27 cellular contexts compared by ENCODE assay signal in the genomic region with DNA sequence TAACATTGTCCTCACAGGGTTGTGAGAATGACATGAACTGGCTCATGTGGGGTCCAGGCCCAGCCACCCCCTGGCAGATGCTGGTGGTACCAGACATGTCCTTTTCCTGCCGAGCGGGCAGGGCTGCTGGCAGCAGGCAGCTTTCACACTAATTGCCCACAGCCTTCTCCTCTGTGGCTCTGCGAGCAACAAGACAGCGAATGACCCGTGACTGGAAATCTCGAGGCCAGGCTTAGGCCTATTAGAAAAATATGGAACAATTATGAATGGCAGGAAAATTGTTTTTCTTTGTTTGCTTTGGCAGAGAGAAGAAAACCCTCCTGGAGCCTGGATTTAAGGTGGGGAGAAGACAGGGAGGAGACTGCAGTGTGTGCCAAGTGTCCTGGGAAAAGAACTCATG.
DNase-seq lines count a peak whose midpoint lies in the region; ATAC-seq, FAIRE-seq and TF ChIP-seq lines count a peak whose summit lies in the region.
"Had no signal": no experiment of that assay in that cellular context is flagged by ENCODE, and none has a peak within 500 bp of the region (broad histone marks: within the 10 kb centered on the region; RNA-seq: fewer than 3 reads in every experiment).

No MANE protein-coding gene starts in this region.

- H3K4me2 ChIP-seq in endothelial cell of umbilical vein (ENCODE audit: insufficient read depth, low read length) = no peak overlapping the region

- H2AFZ ChIP-seq in endothelial cell of umbilical vein (ENCODE audit: low read depth, low read length) = no peak overlapping the region
- H2AFZ ChIP-seq: parathyroid adenoma had no signal

- no peak overlapping the region for H3K4me3 ChIP-seq in breast epithelium
- H3K4me3 ChIP-seq in endothelial cell of umbilical vein (replicated peaks in 1 of 3; ENCODE audit: insufficient read depth in 1 of 3, low read depth in 1 of 3, low read length in 3 of 3) = no peak overlapping the region
- H3K4me3 ChIP-seq in upper lobe of right lung = no peak overlapping the region
- H3K4me3 ChIP-seq: right atrium auricular region had no signal

- POLR2A ChIA-PET in MCF 10A (lab: Yijun Ruan, JAX) (no interaction called here), endothelial cell of umbilical vein (lab: Charles Lee) (no interaction called here)

- ATAC-seq in upper lobe of right lung = no peak
- no peak for ATAC-seq in GM19035 (IDR thresholded peaks at IDR 0.05; ENCODE audit: unreplicated experiment)
- ATAC-seq in GM18868 (IDR thresholded peaks at IDR 0.05; ENCODE audit: unreplicated experiment) = no peak
- ATAC-seq: CD8-positive, alpha-beta T cell had no signal

- TF ChIP-seq POLR2A in breast epithelium (IDR thresholded peaks at IDR 0.05) (no peak), endothelial cell of umbilical vein (IDR thresholded peaks at IDR 0.05; ENCODE audit: low read depth, low read length) (no peak)

- no peaks in the 10 kb centered on the region for H3K27me3 ChIP-seq in breast epithelium
- H3K27me3 ChIP-seq in endothelial cell of umbilical vein (ENCODE audit: control insufficient read depth in 2 of 2, insufficient read depth in 2 of 2, low read length in 2 of 2) = peaks cover 0 to 5% of the 10 kb centered on the region in 2 experiments
- no peaks in the 10 kb centered on the region for H3K27me3 ChIP-seq in upper lobe of right lung
- H3K27me3 ChIP-seq: right atrium auricular region had no signal

- H3K36me3 ChIP-seq in breast epithelium (no peaks in the 10 kb centered on the region), endothelial cell of umbilical vein (ENCODE audit: control insufficient read depth in 2 of 2, extremely low read depth in 1 of 2, insufficient read depth in 2 of 2, low read length in 2 of 2) (no peaks in the 10 kb centered on the region), upper lobe of right lung (no peaks in the 10 kb centered on the region)
- H3K36me3 ChIP-seq: right atrium auricular region, WERI-Rb-1 had no signal

- H3K4me1 ChIP-seq in breast epithelium (no peaks in the 10 kb centered on the region), endothelial cell of umbilical vein (ENCODE audit: control insufficient read depth, extremely low read depth, insufficient read depth, low read length) (no peaks in the 10 kb centered on the region), upper lobe of right lung (no peaks in the 10 kb centered on the region)
- H3K4me1 ChIP-seq: parathyroid adenoma, right atrium auricular region had no signal

- H3K4me1 Mint-ChIP-seq in MCF 10A (ENCODE audit: insufficient read depth, unreplicated experiment) = peaks cover 11% of the 10 kb centered on the region

- H4K20me1 ChIP-seq in endothelial cell of umbilical vein (replicated peaks; ENCODE audit: control insufficient read depth, extremely low read depth, insufficient read depth, low read length) = no peaks in the 10 kb centered on the region

- dilution Hi-C loops in endothelial cell of umbilical vein (cut with MboI; ENCODE audit: extremely low pct_ligation_motif_present, low sequenced_read_pairs) = no loop called here

- FAIRE-seq in endothelial cell of umbilical vein (lab: Jason Lieb, UNC) = no peak
- FAIRE-seq: colon, G401.6, small intestine, urothelium cell line had no signal

- no peak overlapping the region for H3K9ac ChIP-seq in endothelial cell of umbilical vein (replicated peaks; ENCODE audit: extremely low read depth, insufficient read depth, low read length)
- H3K9ac ChIP-seq: parathyroid adenoma had no signal

- H3K4me3 Mint-ChIP-seq in MCF 10A (ENCODE audit: unreplicated experiment) = no peak overlapping the region
- H3K4me3 Mint-ChIP-seq: activated naive CD8-positive, alpha-beta T cell treated with anti-CD3 and anti-CD28 coated beads, Interleukin-2, amount 10 ng/mL, durations not matched to agents 7 days and 5 days; CD8-positive, alpha-beta T cell had no signal

- H3K79me2 ChIP-seq in endothelial cell of umbilical vein (ENCODE audit: control insufficient read depth, insufficient read depth, low read length) = no peaks in the 10 kb centered on the region
- H3K79me2 ChIP-seq: parathyroid adenoma had no signal

- peak overlapping the region in 1 of 2 donors; percentile 40 for H3K27ac ChIP-seq in breast epithelium
- no peak overlapping the region for H3K27ac ChIP-seq in endothelial cell of umbilical vein (ENCODE audit: insufficient read depth, low read depth, low read length)
- no peak overlapping the region for H3K27ac ChIP-seq in upper lobe of right lung
- H3K27ac ChIP-seq: parathyroid adenoma, right atrium auricular region, WERI-Rb-1 had no signal

- H3K9me3 Mint-ChIP-seq in MCF 10A (ENCODE audit: unreplicated experiment) = no peaks in the 10 kb centered on the region
- H3K9me3 Mint-ChIP-seq: activated naive CD8-positive, alpha-beta T cell treated with anti-CD3 and anti-CD28 coated beads, Interleukin-2, amount 10 ng/mL, durations not matched to agents 7 days and 5 days; CD8-positive, alpha-beta T cell had no signal

- H3K9me3 ChIP-seq in breast epithelium (no peaks in the 10 kb centered on the region), endothelial cell of umbilical vein (replicated peaks; ENCODE audit: control insufficient read depth, insufficient read depth, low read length) (no peaks in the 10 kb centered on the region), upper lobe of right lung (no peaks in the 10 kb centered on the region)
- H3K9me3 ChIP-seq: right atrium auricular region had no signal

- CTCF ChIA-PET in MCF 10A (lab: Yijun Ruan, JAX) = no interaction called here
- CTCF ChIA-PET in endothelial cell of umbilical vein (lab: Charles Lee) = no interaction called here

- DNase-seq in MCF 10A (ENCODE audit: unreplicated experiment) = peak; percentile 43
- DNase-seq in breast epithelium (ENCODE audit: low spot score in 2 of 2) = no peak
- DNase-seq in NCI-H1105 treated with DMSO at 0.1 percent for 48 hours (lab: John Stamatoyannopoulos, UW) = peak; percentile 82
- peak; percentile 42 for DNase-seq in endothelial cell of umbilical vein (ENCODE audit: low read depth, low spot score)
- DNase-seq in upper lobe of right lung = peak; percentile 55
- no peak for DNase-seq in SKM-1 (lab: John Stamatoyannopoulos, UW; ENCODE audit: unreplicated experiment)
- DNase-seq: activated CD4-positive, alpha-beta T cell treated with anti-CD3 and anti-CD28 coated beads for 48 hours; activated gamma-delta T cell; activated naive CD8-positive, alpha-beta T cell treated with anti-CD3 and anti-CD28 coated beads, Interleukin-2, amount 10 ng/mL, durations not matched to agents 7 days and 5 days; activated T-cell treated with anti-CD3 and anti-CD28 coated beads, Interleukin-2, amount 50 U/mL, for 1 hour; CD8-positive, alpha-beta T cell; effector CD4-positive, alpha-beta T cell; NCI-H187; NCI-H2171 treated with DMSO at 0.1 percent for 48 hours; NCI-H524; SHP77 treated with DMSO at 0.1 percent for 48 hours; stimulated activated naive CD4-positive, alpha-beta T cell; T-helper 9 cell; WERI-Rb-1 had no signal

- no peak overlapping the region for H3K27ac Mint-ChIP-seq in MCF 10A (ENCODE audit: low read depth, unreplicated experiment)
- H3K27ac Mint-ChIP-seq: activated naive CD8-positive, alpha-beta T cell treated with anti-CD3 and anti-CD28 coated beads, Interleukin-2, amount 10 ng/mL, durations not matched to agents 7 days and 5 days; CD8-positive, alpha-beta T cell had no signal

- intact Hi-C loops in MCF 10A (cut with micrococcal nuclease) (no loop called here), breast epithelium (cut with DNase I; ENCODE audit: low total_unique reads) (no loop called here), endothelial cell of umbilical vein (cut with micrococcal nuclease) (no loop called here), upper lobe of right lung (cut with DNase I) (no loop called here)

- TF ChIP-seq CTCF in MCF 10A (IDR thresholded peaks at IDR 0.05; ENCODE audit: unreplicated experiment) (no peak), breast epithelium (IDR thresholded peaks at IDR 0.05) (no peak), endothelial cell of umbilical vein (IDR thresholded peaks at IDR 0.05; ENCODE audit: extremely low read depth in 1 of 2, insufficient read depth in 1 of 2, low read depth in 1 of 2, low read length in 2 of 2) (no peak), upper lobe of right lung (IDR thresholded peaks at IDR 0.05) (no peak)

- BruUV-seq in MCF 10A (replicated peaks; lab: Mats Ljungman, UMichigan) (no TSS peak), endothelial cell of umbilical vein (replicated peaks; lab: Mats Ljungman, UMichigan) (no TSS peak)

- no peaks in the 10 kb centered on the region for H3K9me1 ChIP-seq in endothelial cell of umbilical vein (replicated peaks; ENCODE audit: control insufficient read depth, extremely low read depth, insufficient read depth, low read length)

- no peaks in the 10 kb centered on the region for H3K36me3 Mint-ChIP-seq in MCF 10A (ENCODE audit: insufficient read depth, unreplicated experiment)
- H3K36me3 Mint-ChIP-seq: activated naive CD8-positive, alpha-beta T cell treated with anti-CD3 and anti-CD28 coated beads, Interleukin-2, amount 10 ng/mL, durations not matched to agents 7 days and 5 days; CD8-positive, alpha-beta T cell had no signal

- no peaks in the 10 kb centered on the region for H3K27me3 Mint-ChIP-seq in MCF 10A (ENCODE audit: insufficient read depth, unreplicated experiment)

TF ChIP-seq in endothelial cell of umbilical vein, 7 proteins besides CTCF, POLR2A, EP300 and RAD21:
- no peak for TF ChIP-seq GATA2 (IDR thresholded peaks at IDR 0.05; ENCODE audit: insufficient read depth, insufficient read length, low read depth, low read length)
- no peak for TF ChIP-seq EZH2 (IDR thresholded peaks at IDR 0.05; ENCODE audit: borderline replicate concordance, low read depth, low read length, severe bottlenecking)
- no peak for TF ChIP-seq MYC (IDR thresholded peaks at IDR 0.05; ENCODE audit: low read depth, low read length)
- TF ChIP-seq POLR2AphosphoS5 (IDR thresholded peaks at IDR 0.05; ENCODE audit: insufficient read depth, low read depth, low read length) = no peak
- TF ChIP-seq, protein P1, sequence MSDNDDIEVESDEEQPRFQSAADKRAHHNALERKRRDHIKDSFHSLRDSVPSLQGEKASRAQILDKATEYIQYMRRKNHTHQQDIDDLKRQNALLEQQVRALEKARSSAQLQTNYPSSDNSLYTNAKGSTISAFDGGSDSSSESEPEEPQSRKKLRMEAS (IDR thresholded peaks at IDR 0.05; ENCODE audit: insufficient read depth, insufficient read length) = no peak
- TF ChIP-seq FOS (IDR thresholded peaks at IDR 0.05; ENCODE audit: borderline replicate concordance, insufficient read depth, low read length) = no peak
- no peak for TF ChIP-seq JUN (IDR thresholded peaks at IDR 0.05; ENCODE audit: borderline replicate concordance, insufficient read depth, insufficient read length, low read depth)

Comparison
In these comparisons a context has a peak if more than half of its experiments do, and no peak if none do; other contexts are left out.
1. DNase-seq: peak in MCF 10A (single experiment), NCI-H1105 treated with DMSO at 0.1 percent for 48 hours (single experiment), endothelial cell of umbilical vein (single experiment) and upper lobe of right lung (single experiment); none in breast epithelium (0 of 2) and SKM-1 (single experiment).